In genomic region chr14:75521415-75522199, GRCh38 we compare ENCODE assay signal across 9 cellular contexts. TPM values are rescaled to one million over a fixed set of nuclear protein-coding genes. Genes with fewer than 3 reads are reported as not detected.
DNase-seq lines count a peak whose midpoint lies in the region; ATAC-seq and TF ChIP-seq lines count a peak whose summit lies in the region.
"Had no signal": no experiment of that assay in that cellular context is flagged by ENCODE, and none has a peak within 500 bp of the region (broad histone marks: within the 10 kb centered on the region; RNA-seq: fewer than 3 reads in every experiment).

No MANE protein-coding gene starts in this region.

- intact Hi-C loops in natural killer cell (cut with micrococcal nuclease) = loop anchor here (2.0 to 5.0 kb wide), 2 partner anchors 21 to 36 kb away; no protein-coding TSS in a partner anchor

- H3K27ac ChIP-seq in foreskin keratinocyte = no peak overlapping the region
- no peak overlapping the region for H3K27ac ChIP-seq in GM23248

- TF ChIP-seq CTCF in GM12875 (IDR thresholded peaks at IDR 0.05; ENCODE audit: borderline replicate concordance, insufficient read depth, low read depth, low read length) = no peak
- no peak for TF ChIP-seq CTCF in natural killer cell (IDR thresholded peaks at IDR 0.05)
- TF ChIP-seq CTCF in foreskin keratinocyte (conservative IDR thresholded peaks at IDR 0.05) = no peak

- no peaks in the 10 kb centered on the region for H3K9me2 ChIP-seq in GM23248 (ENCODE audit: insufficient read depth)

- CTCF ChIA-PET in activated CD4-positive, alpha-beta memory T cell treated with anti-CD3 and anti-CD28 coated beads, Interleukin-2, amount 10 ng/mL, durations not matched to agents 7 days and 5 days (lab: Charles Lee) = interaction anchor here (0.6 to 5.8 kb wide), 9 partner anchors 18 to 796 kb away, joined by 3 to 42 read pairs (median 9); no protein-coding TSS in a partner anchor

- no peak overlapping the region for H3K9ac ChIP-seq in GM23248

- peak overlapping the region; percentile 93 for H3K4me3 ChIP-seq in GM12875 (ENCODE audit: low read depth, low read length)
- H3K4me3 ChIP-seq in GM23248 = no peak overlapping the region

- no peak overlapping the region for H3K4me2 ChIP-seq in GM23248 (ENCODE audit: unreplicated experiment)

- H3K36me3 Mint-ChIP-seq in activated CD4-positive, alpha-beta memory T cell treated with anti-CD3 and anti-CD28 coated beads, Interleukin-2, amount 10 ng/mL, durations not matched to agents 7 days and 5 days (ENCODE audit: low read depth) = peaks cover 43% of the 10 kb centered on the region
- H3K36me3 Mint-ChIP-seq in natural killer cell = no peaks in the 10 kb centered on the region

- no peaks in the 10 kb centered on the region for H4K20me1 ChIP-seq in GM23248 (ENCODE audit: insufficient read depth)

- H3K27me3 Mint-ChIP-seq in activated CD4-positive, alpha-beta memory T cell treated with anti-CD3 and anti-CD28 coated beads, Interleukin-2, amount 10 ng/mL, durations not matched to agents 7 days and 5 days = no peaks in the 10 kb centered on the region
- no peaks in the 10 kb centered on the region for H3K27me3 Mint-ChIP-seq in natural killer cell (ENCODE audit: low read depth in 2 of 2)

- WGBS in GM23248 (ENCODE audit: low coverage in 1 of 2, low lambda C conversion rate in 2 of 2, missing lambda C conversion rate in 2 of 2), 2 experiments = 73 to 77% methylated on average over 11 of the region's 11 CpGs

- H2AFZ ChIP-seq in GM23248 = no peak overlapping the region

- DNase-seq in activated CD4-positive, alpha-beta memory T cell treated with anti-CD3 and anti-CD28 coated beads, Interleukin-2, amount 10 ng/mL, durations not matched to agents 7 days and 5 days = no peak
- DNase-seq in natural killer cell = no peak
- DNase-seq in iPS-NIHi11 (ENCODE audit: low spot score) = no peak
- DNase-seq in foreskin keratinocyte = no peak
- no peak for DNase-seq in GM23248
- no peak for DNase-seq in H4 (ENCODE audit: low spot score)

- peaks cover 66% of the 10 kb centered on the region for H3K4me1 Mint-ChIP-seq in activated CD4-positive, alpha-beta memory T cell treated with anti-CD3 and anti-CD28 coated beads, Interleukin-2, amount 10 ng/mL, durations not matched to agents 7 days and 5 days
- peaks cover 52 to 56% of the 10 kb centered on the region in 2 donors for H3K4me1 Mint-ChIP-seq in natural killer cell

- H3K36me3 ChIP-seq in GM23248 (ENCODE audit: low read depth) = no peaks in the 10 kb centered on the region

- in situ Hi-C loops in GM23248 (cut with MboI) = no loop called here

- peak overlapping the region; percentile 99 for H3K4me3 Mint-ChIP-seq in activated CD4-positive, alpha-beta memory T cell treated with anti-CD3 and anti-CD28 coated beads, Interleukin-2, amount 10 ng/mL, durations not matched to agents 7 days and 5 days
- H3K4me3 Mint-ChIP-seq in natural killer cell = peak overlapping the region; percentile 100

- H3K9me3 ChIP-seq in GM23248 (ENCODE audit: low read depth) = no peaks in the 10 kb centered on the region

- no peaks in the 10 kb centered on the region for H3K9me3 Mint-ChIP-seq in activated CD4-positive, alpha-beta memory T cell treated with anti-CD3 and anti-CD28 coated beads, Interleukin-2, amount 10 ng/mL, durations not matched to agents 7 days and 5 days
- no peaks in the 10 kb centered on the region for H3K9me3 Mint-ChIP-seq in natural killer cell

- peaks cover 6% of the 10 kb centered on the region for H3K27me3 ChIP-seq in foreskin keratinocyte
- no peaks in the 10 kb centered on the region for H3K27me3 ChIP-seq in GM23248 (replicated peaks; ENCODE audit: insufficient read depth)

- POLR2A ChIA-PET in activated CD4-positive, alpha-beta memory T cell treated with anti-CD3 and anti-CD28 coated beads, Interleukin-2, amount 10 ng/mL, durations not matched to agents 7 days and 5 days (lab: Charles Lee) = interaction anchor here (0.7 to 12.2 kb wide), 19 partner anchors 8 to 395 kb away, joined by 3 to 172 read pairs (median 5); partner anchors contain the start of genes ERG28, FLVCR2, NEK9 and TTLL5

- H3K4me1 ChIP-seq in foreskin keratinocyte = no peaks in the 10 kb centered on the region
- no peaks in the 10 kb centered on the region for H3K4me1 ChIP-seq in GM23248 (ENCODE audit: insufficient read depth)

- ATAC-seq in HG02759 (IDR thresholded peaks at IDR 0.05; ENCODE audit: unreplicated experiment) (peak; percentile 14), natural killer cell (peak in 1 of 3 donors; percentile 11), foreskin keratinocyte (no peak)

- no peaks in the 10 kb centered on the region for H3K79me2 ChIP-seq in GM23248 (ENCODE audit: insufficient read depth)

- H3F3A ChIP-seq in GM23248 (ENCODE audit: insufficient read depth) = 0 out of 2 replicates have a peak, but pooled peaks cover 7% of the 10 kb centered on the region

- peak overlapping the region; percentile 94 for H3K27ac Mint-ChIP-seq in activated CD4-positive, alpha-beta memory T cell treated with anti-CD3 and anti-CD28 coated beads, Interleukin-2, amount 10 ng/mL, durations not matched to agents 7 days and 5 days
- peak overlapping the region; percentile 98 to 99 for H3K27ac Mint-ChIP-seq in natural killer cell

RNA-seq across cellular contexts. Expression of gene BATF, which starts 0.7 kb away (rescaled TPM):
- 10 to 100 TPM; 63.0 to 66.1 TPM for total RNA-seq in activated CD4-positive, alpha-beta memory T cell treated with anti-CD3 and anti-CD28 coated beads, Interleukin-2, amount 10 ng/mL, durations not matched to agents 7 days and 5 days
- total RNA-seq in natural killer cell (10 to 100 TPM; 12.6 to 32.5 (median 21.4) TPM), foreskin keratinocyte (not detected in 2 replicates)
- polyA plus RNA-seq in foreskin keratinocyte (not detected in 2 replicates), GM23248 (2016; fragmentation: Nextera tagmentation; extraction: Ambion mirVana) (0.56 TPM in 1 of 2 replicates, not detected in the other)
- total RNA-seq in GM23248 (2014; rRNA removed; shearing (Covaris generic)) = not detected in 2 replicates
- total RNA-seq in H4 (2014; rRNA removed; shearing (Covaris generic)) = not detected in 2 replicates
- polyA plus RNA-seq: neural cell had no signal

RNA-seq across cellular contexts. Expression of gene FLVCR2, which starts 56.8 kb away (rescaled TPM):
- 1 to 10 TPM; 1.3 to 3.0 TPM for total RNA-seq in activated CD4-positive, alpha-beta memory T cell treated with anti-CD3 and anti-CD28 coated beads, Interleukin-2, amount 10 ng/mL, durations not matched to agents 7 days and 5 days
- 1 to 10 TPM; 1.4 to 4.8 (median 2.1) TPM for total RNA-seq in natural killer cell
- total RNA-seq in foreskin keratinocyte = 0.03 and 0.11 TPM in 2 replicates
- 0.07 and 0.11 TPM in 2 replicates for polyA plus RNA-seq in foreskin keratinocyte
- not detected in 2 replicates for total RNA-seq in GM23248 (2014; rRNA removed; shearing (Covaris generic))
- polyA plus RNA-seq in GM23248 (2016; fragmentation: Nextera tagmentation; extraction: Ambion mirVana) = 0.33 TPM in 1 of 2 replicates, not detected in the other
- total RNA-seq in H4 (2014; rRNA removed; shearing (Covaris generic)) = 0.79 and 0.99 TPM in 2 replicates
- polyA plus RNA-seq: neural cell had no signal

Comparison
In these comparisons a context has a peak if more than half of its experiments do, and no peak if none do; other contexts are left out.
1. RNA of gene BATF, which starts 0.7 kb away (total RNA-seq): 63.0 to 66.1 TPM in activated CD4-positive, alpha-beta memory T cell treated with anti-CD3 and anti-CD28 coated beads, Interleukin-2, amount 10 ng/mL, durations not matched to agents 7 days and 5 days and 12.6 to 32.5 TPM in natural killer cell; not detected in foreskin keratinocyte, not detected in GM23248 and not detected in H4; every median in the first group is over 10 times any median in the second.